ENCODE assay signal across 8 cellular contexts in the genomic region with DNA sequence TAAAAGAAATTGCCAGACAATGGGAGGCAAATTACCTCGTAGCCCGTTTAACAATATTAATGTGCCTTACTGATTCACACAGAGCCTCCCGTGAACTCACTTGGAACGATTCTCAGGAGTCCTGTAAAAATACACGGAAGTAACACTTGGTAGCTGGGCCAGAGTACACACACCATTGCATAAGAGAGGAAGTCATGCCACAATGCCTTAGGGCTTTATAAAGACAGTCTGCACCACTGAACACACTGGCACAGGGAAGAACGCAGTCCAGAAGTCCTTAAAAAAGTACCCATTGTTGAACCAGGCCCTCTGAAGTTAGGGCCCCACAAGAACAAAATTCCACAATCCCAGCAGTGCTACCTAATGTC. TPM values are rescaled to one million over a fixed set of nuclear protein-coding genes. Genes with fewer than 3 reads are reported as not detected.
A peak's percentile ranks its signal among the peaks of the same experiment; 100 is the strongest.
DNase-seq lines count a peak whose midpoint lies in the region; ATAC-seq, FAIRE-seq and TF ChIP-seq lines count a peak whose summit lies in the region.

No MANE protein-coding gene starts in this region.

- H4K20me1 ChIP-seq in Karpas-422 (ENCODE audit: insufficient read depth, low read depth, low read length): no peaks in the 10 kb centered on the region
- H4K20me1 ChIP-seq in HepG2 (ENCODE audit: insufficient read depth, low read length): peaks cover 10% of the 10 kb centered on the region

- WGBS in body of pancreas, 2 donors: 9 to 12% methylated on average over 6 of the region's 6 CpGs
- 2% methylated on average over 5 of the region's 6 CpGs for WGBS in HepG2 (ENCODE audit: low lambda C conversion rate)

- DNase-seq in NCI-H1092 treated with DMSO at 0.1 percent for 48 hours (lab: John Stamatoyannopoulos, UW) (peak; percentile 39), NCI-H1092 (lab: John Stamatoyannopoulos, UW) (no peak), Karpas-422 (peak; percentile 62), body of pancreas (peak; percentile 42 to 82 (median 68)), HepG2 (ENCODE audit: low spot score) (peak; percentile 86), SK-N-DZ (ENCODE audit: low spot score) (no peak), GM12892 (ENCODE audit: insufficient read length) (no peak), NCI-H2227 (lab: John Stamatoyannopoulos, UW; ENCODE audit: unreplicated experiment) (no peak)

- BruUV-seq in HepG2 (replicated peaks; lab: Mats Ljungman, UMichigan): no TSS peak

- in situ Hi-C loops in HepG2 (cut with HindIII; ENCODE audit: extremely low pct_ligation_motif_present, low pct_unique_long_range_greater_than_20kb): no loop called here

- CTCF ChIA-PET in HepG2 (lab: Yijun Ruan, JAX; ENCODE audit: low intra/inter-chr PET ratio, low total read pairs): no interaction called here

- H3K27me3 ChIP-seq in Karpas-422 (ENCODE audit: low read length) (no peaks in the 10 kb centered on the region), body of pancreas (no peaks in the 10 kb centered on the region), HepG2 (ENCODE audit: control insufficient read depth in 1 of 2, insufficient read depth in 2 of 2, low read length in 2 of 2) (no peaks in the 10 kb centered on the region)

- TF ChIP-seq EP300 in HepG2 (IDR thresholded peaks at IDR 0.05; ENCODE audit: low read depth in 2 of 2, low read length in 2 of 2) (peak in 1 of 2 experiments; percentile 72; a peak in 2 of 4 replicates), HepG2 (CRISPR knock-in tag; IDR thresholded peaks at IDR 0.05; ENCODE audit: borderline replicate concordance) (peak; percentile 58)

- H3K4me3 ChIP-seq in Karpas-422 (ENCODE audit: low read length) (no peak overlapping the region), body of pancreas (no peak overlapping the region), HepG2 (replicated peaks in 1 of 3; ENCODE audit: insufficient read depth in 1 of 3, low read depth in 2 of 3, low read length in 3 of 3) (peak overlapping the region in 2 of 3 experiments; percentile 45 to 52; a peak in 4 of 6 replicates)

- H3K4me2 ChIP-seq in Karpas-422 (ENCODE audit: low read depth, low read length, poor library complexity, severe bottlenecking): no peak overlapping the region
- peak overlapping the region; percentile 80 for H3K4me2 ChIP-seq in HepG2 (ENCODE audit: low read depth, low read length)

- FAIRE-seq in HepG2 (lab: Jason Lieb, UNC): peak; percentile 83
- no peak for FAIRE-seq in GM12892 (lab: Jason Lieb, UNC)

- H2AFZ ChIP-seq in Karpas-422 (ENCODE audit: low read length) (peak overlapping the region; percentile 53; the same call in 1 of the 2 replicates), HepG2 (ENCODE audit: low read length) (no peak overlapping the region)

- H3K27ac ChIP-seq in Karpas-422 (ENCODE audit: low read length) (no peak overlapping the region), body of pancreas (peak overlapping the region; percentile 21 to 86 (median 75)), HepG2 (ENCODE audit: extremely low read length, insufficient read depth, low read length) (peak overlapping the region; percentile 85)

- peaks cover 17% of the 10 kb centered on the region for H3K4me1 ChIP-seq in Karpas-422 (ENCODE audit: low read length)
- peaks cover 51% of the 10 kb centered on the region for H3K4me1 ChIP-seq in body of pancreas
- H3K4me1 ChIP-seq in HepG2 (ENCODE audit: insufficient read depth, low read length): peaks cover 99% of the 10 kb centered on the region

- no peaks in the 10 kb centered on the region for H3K9me2 ChIP-seq in Karpas-422 (replicated peaks; ENCODE audit: insufficient read depth, low read length)

- TF ChIP-seq POLR2A in body of pancreas (IDR thresholded peaks at IDR 0.05) (peak in 1 of 3 donors; percentile 37), HepG2 (IDR thresholded peaks at IDR 0.05; ENCODE audit: insufficient read depth in 1 of 2, low read depth in 2 of 2, low read length in 2 of 2) (no peak; a peak in 1 of 4 replicates), GM12892 (IDR thresholded peaks at IDR 0.05; ENCODE audit: low read depth, low read length) (no peak)

- ATAC-seq in body of pancreas (peak; percentile 86), HepG2 (peak; percentile 88)

- H3K36me3 ChIP-seq in Karpas-422 (ENCODE audit: insufficient read depth, low read length): no peaks in the 10 kb centered on the region
- no peaks in the 10 kb centered on the region for H3K36me3 ChIP-seq in body of pancreas (replicated peaks in 1 of 2; ENCODE audit: insufficient read depth in 1 of 2, low read depth in 2 of 2)
- H3K36me3 ChIP-seq in HepG2 (replicated peaks in 1 of 2; ENCODE audit: control insufficient read depth in 1 of 2, insufficient read depth in 2 of 2, low read length in 2 of 2): peaks cover 29 to 66% of the 10 kb centered on the region in 2 experiments

- intact Hi-C loops in body of pancreas (cut with DNase I) (no loop called here), HepG2 (cut with micrococcal nuclease; ENCODE audit: unreplicated experiment) (loop anchor here (5.0 kb wide), 1 partner anchor 116 kb away; no protein-coding TSS in a partner anchor)

- H3K79me2 ChIP-seq in Karpas-422 (ENCODE audit: low read length): no peaks in the 10 kb centered on the region
- H3K79me2 ChIP-seq in HepG2 (ENCODE audit: insufficient read depth, low read length): peaks cover 88% of the 10 kb centered on the region

- no peak overlapping the region for H3K9ac ChIP-seq in Karpas-422 (ENCODE audit: low read length)
- peak overlapping the region; percentile 68 for H3K9ac ChIP-seq in HepG2 (ENCODE audit: insufficient read depth, low read depth, low read length)

- POLR2A ChIA-PET in HepG2 (lab: Yijun Ruan, JAX): interaction anchor here (0.8 to 2.5 kb wide), 8 partner anchors 10 to 111 kb away, joined by 3 to 21 read pairs (median 4); partner anchors contain the start of genes SLC2A9 and WDR1

- no peak for TF ChIP-seq RAD21 in HepG2 (CRISPR knock-in tag; IDR thresholded peaks at IDR 0.05)

- H3K9me3 ChIP-seq in Karpas-422 (ENCODE audit: low read length) (no peaks in the 10 kb centered on the region), body of pancreas (no peaks in the 10 kb centered on the region), HepG2 (ENCODE audit: low read length) (no peaks in the 10 kb centered on the region)

- TF ChIP-seq CTCF in body of pancreas (IDR thresholded peaks at IDR 0.05): no peak
- TF ChIP-seq CTCF in HepG2 (CRISPR knock-in tag; IDR thresholded peaks at IDR 0.05): no peak

TF ChIP-seq in HepG2, 621 proteins besides CTCF, POLR2A, EP300 and RAD21 (continues in another document):
- TF ChIP-seq ZNF704 (CRISPR knock-in tag; IDR thresholded peaks at IDR 0.05; ENCODE audit: borderline replicate concordance) (no peak), RELA (CRISPR knock-in tag; IDR thresholded peaks at IDR 0.05) (no peak), NR0B2 (CRISPR knock-in tag; IDR thresholded peaks at IDR 0.05) (no peak), NCOA5 (CRISPR knock-in tag; IDR thresholded peaks at IDR 0.05) (no peak), ETV5 (CRISPR knock-in tag; IDR thresholded peaks at IDR 0.05; ENCODE audit: borderline replicate concordance) (peak; percentile 99), ZNF761 (CRISPR knock-in tag; conservative IDR thresholded peaks at IDR 0.05) (no peak), MBD4 (IDR thresholded peaks at IDR 0.05; ENCODE audit: borderline replicate concordance, low read length) (0 out of 2 replicates have a peak, but pooled peaks have one; percentile 31), EED (CRISPR knock-in tag; IDR thresholded peaks at IDR 0.05) (no peak), ATAD3A (CRISPR knock-in tag; IDR thresholded peaks at IDR 0.05) (no peak)

RNA-seq across cellular contexts. Expression of gene SLC2A9, which starts 15.1 kb away (rescaled TPM):
- total RNA-seq in Karpas-422 (2014; rRNA removed; shearing (Covaris generic); ENCODE audit: low replicate concordance): 0.71 and 0.72 TPM in 2 replicates
- 1 to 10 TPM; 1.6 to 8.6 TPM for total RNA-seq in body of pancreas
- total RNA-seq in HepG2 (2016; rRNA removed; fragmentation: Illumina TruSeq; extraction: Trizol): 19.9 and 36.2 TPM in 2 replicates
- 11.2 and 13.2 TPM in 2 replicates for total RNA-seq in HepG2 (2016; cell fraction: cytosol; rRNA removed; fragmentation: Illumina TruSeq; extraction: Trizol; ENCODE audit: low read depth)
- 20.2 and 36.6 TPM in 2 replicates for total RNA-seq in HepG2 (2016; cell fraction: insoluble cytoplasmic fraction; rRNA removed; fragmentation: Illumina TruSeq; extraction: Trizol)
- 16.6 and 18.8 TPM in 2 replicates for total RNA-seq in HepG2 (2016; cell fraction: membrane; rRNA removed; fragmentation: Illumina TruSeq; extraction: Trizol)
- 46.8 and 63.5 TPM in 2 replicates for total RNA-seq in HepG2 (2016; cell fraction: nucleus; rRNA removed; fragmentation: Illumina TruSeq; extraction: Trizol)
- polyA plus RNA-seq in HepG2 (2011; rRNA removed): 42.3 and 51.0 TPM in 2 replicates
- polyA plus RNA-seq in HepG2 (2011; cell fraction: cytosol; rRNA removed): 40.4 and 40.5 TPM in 2 replicates
- polyA plus RNA-seq in HepG2 (2011; cell fraction: nucleus; rRNA removed): 78.3 and 78.9 TPM in 2 replicates
- polyA plus RNA-seq in HepG2 (2012): 38.0 and 55.5 TPM in 2 replicates
- 5.7 and 8.5 TPM in 2 replicates for polyA plus RNA-seq in HepG2 (2016; cell fraction: cytosol; fragmentation: Illumina TruSeq; extraction: Trizol; ENCODE audit: low read depth)
- polyA plus RNA-seq in HepG2 (2016; cell fraction: insoluble cytoplasmic fraction; fragmentation: Illumina TruSeq; extraction: Trizol; ENCODE audit: low read depth): 16.8 and 19.2 TPM in 2 replicates
- 11.8 and 13.9 TPM in 2 replicates for polyA plus RNA-seq in HepG2 (2016; cell fraction: membrane; fragmentation: Illumina TruSeq; extraction: Trizol; ENCODE audit: low read depth)
- 32.8 and 34.3 TPM in 2 replicates for polyA plus RNA-seq in HepG2 (2016; cell fraction: nucleus; fragmentation: Illumina TruSeq; extraction: Trizol; ENCODE audit: insufficient read depth, low read depth)
- 0.09 and 127 TPM in 2 replicates for polyA minus RNA-seq in HepG2 (2011; rRNA and poly(A)+ RNA removed; ENCODE audit: low replicate concordance)
- polyA minus RNA-seq in HepG2 (2011; cell fraction: cytosol; rRNA and poly(A)+ RNA removed): 35.6 and 44.8 TPM in 2 replicates
- polyA minus RNA-seq in HepG2 (2011; cell fraction: nucleus; rRNA and poly(A)+ RNA removed): 124 and 142 TPM in 2 replicates
- not detected in 2 replicates for polyA plus RNA-seq in SK-N-DZ (2014; cell fraction: cytosol; rRNA removed)
- polyA plus RNA-seq in SK-N-DZ (2014; cell fraction: nucleus; rRNA removed): not detected in 2 replicates
- 3.6 TPM for polyA plus RNA-seq in GM12892 (2012; ENCODE audit: missing spikeins)

Comparison
In these comparisons a context has a peak if more than half of its experiments do, and no peak if none do; other contexts are left out.
1. DNase-seq: peak in NCI-H1092 treated with DMSO at 0.1 percent for 48 hours (single experiment), Karpas-422 (single experiment), body of pancreas (4 of 4) and HepG2 (single experiment); none in NCI-H1092 (single experiment), SK-N-DZ (single experiment), GM12892 (single experiment) and NCI-H2227 (single experiment).
2. H3K4me3 ChIP-seq: peak in HepG2 (2 of 3); none in Karpas-422 (single experiment) and body of pancreas (0 of 2).